In genomic region chr2:219453691-219454131, GRCh38 we compare ENCODE assay signal across 9 cellular contexts. TPM values are rescaled to one million over a fixed set of nuclear protein-coding genes. Genes with fewer than 3 reads are reported as not detected.
DNase-seq lines count a peak whose midpoint lies in the region; ATAC-seq and TF ChIP-seq lines count a peak whose summit lies in the region.
"Had no signal": no experiment of that assay in that cellular context is flagged by ENCODE, and none has a peak within 500 bp of the region (broad histone marks: within the 10 kb centered on the region; RNA-seq: fewer than 3 reads in every experiment).

No MANE protein-coding gene starts in this region.

- DNase-seq in GOT3 (lab: John Stamatoyannopoulos, UW) (peak; percentile 19), SW480 (ENCODE audit: low spot score) (peak; percentile 70), left cardiac atrium (peak; percentile 87), stomach (no peak)
- no peak for DNase-seq in NK-92 treated with Interleukin-12 subunit alpha and Interleukin-12 subunit beta, amount 100 ng/mL, for 24 hours (lab: John Stamatoyannopoulos, UW)
- DNase-seq in activated CD8-positive, alpha-beta T cell treated with anti-CD3 and anti-CD28 coated beads, Interleukin-2, amount 10 ng/mL, durations not matched to agents 7 days and 5 days = no peak

- peaks cover 75% of the 10 kb centered on the region for H3K4me1 Mint-ChIP-seq in activated CD8-positive, alpha-beta T cell treated with anti-CD3 and anti-CD28 coated beads, Interleukin-2, amount 10 ng/mL, durations not matched to agents 7 days and 5 days (ENCODE audit: low read depth)

- TF ChIP-seq POLR2A in stomach (IDR thresholded peaks at IDR 0.05) = no peak

- H3K27ac Mint-ChIP-seq in activated CD8-positive, alpha-beta T cell treated with anti-CD3 and anti-CD28 coated beads, Interleukin-2, amount 10 ng/mL, durations not matched to agents 7 days and 5 days = no peak overlapping the region

- H3K36me3 Mint-ChIP-seq in activated CD8-positive, alpha-beta T cell treated with anti-CD3 and anti-CD28 coated beads, Interleukin-2, amount 10 ng/mL, durations not matched to agents 7 days and 5 days (ENCODE audit: low read depth) = no peaks in the 10 kb centered on the region

- peaks cover under 1 to 40% (median 13%) of the 10 kb centered on the region in 4 donors for H3K4me1 ChIP-seq in stomach

- peak overlapping the region in 4 of 5 donors; percentile 72 to 95 (median 87) for H3K27ac ChIP-seq in stomach
- H3K27ac ChIP-seq: KMS-11 had no signal

- CTCF ChIA-PET in activated CD8-positive, alpha-beta T cell treated with anti-CD3 and anti-CD28 coated beads, Interleukin-2, amount 10 ng/mL, durations not matched to agents 7 days and 5 days (lab: Charles Lee) = interaction anchor here (1.2 kb wide), 1 partner anchor 45 kb away, joined by 3 read pairs; the partner anchor contains the start of gene GMPPA

- WGBS in stomach, 5 donors = 36 to 56% (median 54%) methylated on average over 4 of the region's 4 CpGs

- H3K36me3 ChIP-seq in stomach = no peaks in the 10 kb centered on the region

- intact Hi-C loops in left cardiac atrium (cut with DNase I) (no loop called here), stomach (cut with DNase I; ENCODE audit: low total_unique reads) (no loop called here)

- H3K9me3 ChIP-seq in stomach = no peaks in the 10 kb centered on the region

- peak; percentile 70 to 71 for ATAC-seq in left cardiac atrium
- no peak for ATAC-seq in HG02973 (IDR thresholded peaks at IDR 0.05; ENCODE audit: unreplicated experiment)
- ATAC-seq in HG03196 (IDR thresholded peaks at IDR 0.05; ENCODE audit: unreplicated experiment) = no peak
- no peak for ATAC-seq in activated CD8-positive, alpha-beta T cell treated with anti-CD3 and anti-CD28 coated beads, Interleukin-2, amount 10 ng/mL, durations not matched to agents 7 days and 5 days

- no peak for TF ChIP-seq CTCF in stomach (IDR thresholded peaks at IDR 0.05)

- H3K9me3 Mint-ChIP-seq in activated CD8-positive, alpha-beta T cell treated with anti-CD3 and anti-CD28 coated beads, Interleukin-2, amount 10 ng/mL, durations not matched to agents 7 days and 5 days (ENCODE audit: insufficient read depth) = no peaks in the 10 kb centered on the region

- H3K4me3 Mint-ChIP-seq in activated CD8-positive, alpha-beta T cell treated with anti-CD3 and anti-CD28 coated beads, Interleukin-2, amount 10 ng/mL, durations not matched to agents 7 days and 5 days = no peak overlapping the region

- peaks cover 0 to 51% (median 30%) of the 10 kb centered on the region in 3 donors for H3K27me3 ChIP-seq in stomach

- TF ChIP-seq EP300 in stomach (IDR thresholded peaks at IDR 0.05) = peak; percentile 78

- POLR2A ChIA-PET in activated CD8-positive, alpha-beta T cell treated with anti-CD3 and anti-CD28 coated beads, Interleukin-2, amount 10 ng/mL, durations not matched to agents 7 days and 5 days (lab: Charles Lee) = no interaction called here

- H3K27me3 Mint-ChIP-seq in activated CD8-positive, alpha-beta T cell treated with anti-CD3 and anti-CD28 coated beads, Interleukin-2, amount 10 ng/mL, durations not matched to agents 7 days and 5 days (ENCODE audit: low read depth) = peaks cover 18% of the 10 kb centered on the region

- no peak overlapping the region for H3K4me3 ChIP-seq in stomach

RNA-seq across cellular contexts. Expression of gene SPEG, which starts 19.1 kb away (rescaled TPM):
- total RNA-seq in left cardiac atrium (10 to 100 TPM; 94.6 to 94.9 TPM), stomach (100 to 1,000 TPM in 1 of 5 donors, 10 to 100 TPM in 3, 1 to 10 TPM in 1; 7.4 to 106 (median 30.4) TPM)
- 10 to 100 TPM in 1 of 3 donors, 1 to 10 TPM in 2; 9.8 to 65.1 (median 9.9) TPM for polyA plus RNA-seq in stomach
- total RNA-seq in activated CD8-positive, alpha-beta T cell treated with anti-CD3 and anti-CD28 coated beads, Interleukin-2, amount 10 ng/mL, durations not matched to agents 7 days and 5 days = 10 to 100 TPM; 10.8 to 11.6 TPM

RNA-seq across cellular contexts. Expression of gene DES, which starts 35.5 kb away (rescaled TPM):
- 1,000 to 10,000 TPM; 5,895 to 7,519 TPM for total RNA-seq in left cardiac atrium
- total RNA-seq in stomach = 1,000 to 10,000 TPM; 1,078 to 5,539 (median 2,913) TPM
- 100 to 1,000 TPM; 122 to 803 (median 204) TPM for polyA plus RNA-seq in stomach
- not detected for total RNA-seq in activated CD8-positive, alpha-beta T cell treated with anti-CD3 and anti-CD28 coated beads, Interleukin-2, amount 10 ng/mL, durations not matched to agents 7 days and 5 days

RNA-seq across cellular contexts. Expression of gene GMPPA, which starts 45.0 kb away (rescaled TPM):
- 10 to 100 TPM; 29.0 to 30.0 TPM for total RNA-seq in left cardiac atrium
- 100 to 1,000 TPM in 1 of 5 donors, 10 to 100 TPM in 4; 16.5 to 185 (median 24.2) TPM for total RNA-seq in stomach
- polyA plus RNA-seq in stomach = 10 to 100 TPM; 29.9 to 84.8 (median 58.2) TPM
- total RNA-seq in activated CD8-positive, alpha-beta T cell treated with anti-CD3 and anti-CD28 coated beads, Interleukin-2, amount 10 ng/mL, durations not matched to agents 7 days and 5 days = 10 to 100 TPM; 37.8 to 41.2 TPM

Comparison
In these comparisons a context has a peak if more than half of its experiments do, and no peak if none do; other contexts are left out.
1. DNase-seq: peak in GOT3 (single experiment), SW480 (single experiment) and left cardiac atrium (single experiment); none in stomach (single experiment), NK-92 treated with Interleukin-12 subunit alpha and Interleukin-12 subunit beta, amount 100 ng/mL, for 24 hours (single experiment) and activated CD8-positive, alpha-beta T cell treated with anti-CD3 and anti-CD28 coated beads, Interleukin-2, amount 10 ng/mL, durations not matched to agents 7 days and 5 days (single experiment).
2. ATAC-seq: peak in left cardiac atrium (2 of 2); none in HG02973 (single experiment), HG03196 (single experiment) and activated CD8-positive, alpha-beta T cell treated with anti-CD3 and anti-CD28 coated beads, Interleukin-2, amount 10 ng/mL, durations not matched to agents 7 days and 5 days (single experiment).
3. RNA of gene DES, which starts 35.5 kb away (total RNA-seq): 5,895 to 7,519 TPM in left cardiac atrium and 1,078 to 5,539 TPM in stomach; not detected in activated CD8-positive, alpha-beta T cell treated with anti-CD3 and anti-CD28 coated beads, Interleukin-2, amount 10 ng/mL, durations not matched to agents 7 days and 5 days; every median in the first group is over 1,000 times any median in the second.